14 cellular contexts compared by ENCODE assay signal in the genomic region with DNA sequence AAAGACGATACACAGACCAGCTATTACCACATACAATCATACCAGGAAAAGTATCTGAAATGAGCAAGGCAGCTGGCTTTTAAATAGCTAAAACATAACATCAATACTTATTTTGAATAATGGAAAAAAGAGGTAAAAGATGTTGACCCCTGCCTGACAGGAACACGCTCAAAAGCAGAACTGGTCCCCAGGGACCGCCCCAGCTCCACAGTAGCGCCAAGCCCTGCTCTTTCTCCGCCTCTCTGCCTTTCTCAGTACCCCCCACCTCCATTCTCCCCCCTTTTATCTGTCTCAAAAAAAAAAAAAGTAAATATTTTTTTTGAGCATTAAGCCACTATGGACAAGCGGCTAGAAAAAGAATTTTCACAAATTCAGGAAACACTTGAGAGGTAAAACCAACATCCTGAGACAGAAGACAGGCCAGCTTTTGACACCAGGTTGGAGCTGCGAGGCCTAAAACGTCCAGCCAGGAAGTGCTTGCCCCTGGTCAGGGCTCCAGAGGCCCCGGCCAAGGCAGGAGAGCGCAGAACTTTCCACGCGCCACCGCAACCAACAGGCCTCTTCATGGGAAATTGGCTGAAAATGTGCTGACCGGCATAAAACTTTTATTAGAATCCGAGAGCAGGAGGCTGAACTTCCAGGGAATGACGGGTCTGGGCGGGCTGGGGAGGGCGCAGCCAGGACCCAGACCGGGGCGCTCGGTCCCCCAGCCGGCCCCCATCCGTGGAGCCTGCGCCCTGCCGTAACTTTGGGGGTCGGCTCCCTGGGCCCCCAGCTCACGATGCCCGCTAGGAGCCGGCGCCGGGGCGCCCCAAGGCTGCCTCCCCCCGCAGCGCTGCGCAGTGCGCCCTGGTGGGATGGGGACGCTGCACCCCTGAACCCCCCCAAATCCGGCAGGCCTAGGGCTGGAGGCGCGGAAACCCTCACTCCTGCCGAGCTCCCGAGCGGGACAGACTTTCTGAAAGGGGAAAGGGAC.
DNase-seq lines count a peak whose midpoint lies in the region; ATAC-seq and TF ChIP-seq lines count a peak whose summit lies in the region.
"Had no signal": no experiment of that assay in that cellular context is flagged by ENCODE, and none has a peak within 500 bp of the region (broad histone marks: within the 10 kb centered on the region; RNA-seq: fewer than 3 reads in every experiment).

No MANE protein-coding gene starts in this region.

- no peaks in the 10 kb centered on the region for H3K36me3 Mint-ChIP-seq in nephron progenitor cell (ENCODE audit: low read depth)
- H3K36me3 Mint-ChIP-seq in T-helper 17 cell (ENCODE audit: low read depth) = no peaks in the 10 kb centered on the region
- H3K36me3 Mint-ChIP-seq: natural killer cell had no signal

- TF ChIP-seq CTCF in nephron progenitor cell (IDR thresholded peaks at IDR 0.05) = no peak
- no peak for TF ChIP-seq CTCF in ovary (IDR thresholded peaks at IDR 0.05)
- no peak for TF ChIP-seq CTCF in esophagus squamous epithelium (IDR thresholded peaks at IDR 0.05)

- no peak overlapping the region for H3K27ac ChIP-seq in BLaER1 treated with 17β-estradiol and CSF1 and Interleukin-3, amounts not matched to agents 10 nM and 100 nM
- H3K27ac ChIP-seq in ovary (no peak overlapping the region), esophagus squamous epithelium (no peak overlapping the region)
- H3K27ac ChIP-seq: epithelial cell of prostate, sigmoid colon had no signal

- H3K9me3 ChIP-seq in BLaER1 treated with 17β-estradiol and CSF1 and Interleukin-3, amounts not matched to agents 10 nM and 100 nM (replicated peaks in 1 of 11) = no peaks in the 10 kb centered on the region
- H3K9me3 ChIP-seq in ovary (no peaks in the 10 kb centered on the region), T-helper 17 cell (ENCODE audit: control insufficient read depth, low read length, poor library complexity, severe bottlenecking) (no peaks in the 10 kb centered on the region), esophagus squamous epithelium (no peaks in the 10 kb centered on the region)
- H3K9me3 ChIP-seq: sigmoid colon had no signal

- 22 to 43% (median 35%) methylated on average over 38 to 43 of the region's 43 CpGs for whole genome bisulfite sequencing in ovary, 3 donors
- WGBS in esophagus squamous epithelium, 2 donors = 32 to 37% methylated on average over 13 to 18 of the region's 43 CpGs

- no peaks in the 10 kb centered on the region; a peak in 1 of 22 replicates for H4K20me1 ChIP-seq in BLaER1 treated with 17β-estradiol and CSF1 and Interleukin-3, amounts not matched to agents 10 nM and 100 nM

- intact Hi-C loops in left cardiac atrium (cut with DNase I) = loop anchor here in 1 of 2 donors (10.0 kb wide), 1 partner anchor 315 kb away; no protein-coding TSS in a partner anchor
- intact Hi-C loops in ovary (cut with DNase I) = no loop called here
- intact Hi-C loops in esophagus squamous epithelium (cut with DNase I) = no loop called here

- H3K27me3 ChIP-seq in BLaER1 treated with 17β-estradiol and CSF1 and Interleukin-3, amounts not matched to agents 10 nM and 100 nM = peaks cover 24 to 47% (median 37%) of the 10 kb centered on the region in 11 experiments
- H3K27me3 ChIP-seq in ovary = no peaks in the 10 kb centered on the region
- H3K27me3 ChIP-seq in esophagus squamous epithelium = peaks cover 0 to 80% (median 0%) of the 10 kb centered on the region in 4 donors

- H3K4me3 Mint-ChIP-seq in nephron progenitor cell (peak overlapping the region; percentile 85), T-helper 17 cell (no peak overlapping the region)
- H3K4me3 Mint-ChIP-seq: central memory CD8-positive, alpha-beta T cell; natural killer cell had no signal

- H3K4me1 Mint-ChIP-seq in nephron progenitor cell (peaks cover 67% of the 10 kb centered on the region), T-helper 17 cell (no peaks in the 10 kb centered on the region)
- H3K4me1 Mint-ChIP-seq: central memory CD8-positive, alpha-beta T cell; natural killer cell had no signal

- H3K9me3 Mint-ChIP-seq in nephron progenitor cell = no peaks in the 10 kb centered on the region
- H3K9me3 Mint-ChIP-seq: central memory CD8-positive, alpha-beta T cell; natural killer cell had no signal

- no peak overlapping the region for H3K4me3 ChIP-seq in BLaER1 treated with 17β-estradiol and CSF1 and Interleukin-3, amounts not matched to agents 10 nM and 100 nM
- H3K4me3 ChIP-seq in ovary = no peak overlapping the region
- H3K4me3 ChIP-seq in esophagus squamous epithelium = no peak overlapping the region

- no peak for TF ChIP-seq EP300 in ovary (IDR thresholded peaks at IDR 0.05)

- no peaks in the 10 kb centered on the region for H3K36me3 ChIP-seq in BLaER1 treated with 17β-estradiol and CSF1 and Interleukin-3, amounts not matched to agents 10 nM and 100 nM
- no peaks in the 10 kb centered on the region for H3K36me3 ChIP-seq in ovary
- no peaks in the 10 kb centered on the region for H3K36me3 ChIP-seq in esophagus squamous epithelium
- H3K36me3 ChIP-seq: sigmoid colon had no signal

- DNase-seq in NCI-H2171 treated with DMSO at 0.1 percent for 48 hours (lab: John Stamatoyannopoulos, UW) = peak; percentile 64
- DNase-seq in left cardiac atrium = no peak
- DNase-seq in nephron progenitor cell = peak; percentile 45
- DNase-seq in ovary = no peak
- DNase-seq in T-helper 17 cell = no peak
- no peak for DNase-seq in esophagus squamous epithelium (lab: John Stamatoyannopoulos, UW)
- DNase-seq: activated CD4-positive, alpha-beta T cell treated with anti-CD3 and anti-CD28 coated beads, Interleukin-2, amount 50 U/mL, for 48 hours; natural killer cell; sigmoid colon; stimulated activated CD4-positive, alpha-beta T cell treated with anti-CD3 and anti-CD28 coated beads, Interleukin-4, amount 100 ng/mL, for 1 hour had no signal

- TF ChIP-seq POLR2A in ovary (IDR thresholded peaks at IDR 0.05) = no peak
- no peak for TF ChIP-seq POLR2A in esophagus squamous epithelium (IDR thresholded peaks at IDR 0.05)

- peaks cover 12 to 29% (median 25%) of the 10 kb centered on the region in 10 experiments; a peak in 19 of 20 replicates for H3K4me1 ChIP-seq in BLaER1 treated with 17β-estradiol and CSF1 and Interleukin-3, amounts not matched to agents 10 nM and 100 nM
- H3K4me1 ChIP-seq in ovary (ENCODE audit: insufficient read depth) (no peaks in the 10 kb centered on the region), esophagus squamous epithelium (no peaks in the 10 kb centered on the region)

- H3K27me3 Mint-ChIP-seq in nephron progenitor cell (ENCODE audit: low read depth, poor library complexity) (peaks cover 14% of the 10 kb centered on the region), T-helper 17 cell (peaks cover 57% of the 10 kb centered on the region)

- H3K4me2 ChIP-seq in BLaER1 treated with 17β-estradiol and CSF1 and Interleukin-3, amounts not matched to agents 10 nM and 100 nM = peak overlapping the region in 9 of 11 experiments; percentile 12 to 65 (median 37); a peak in 14 of 22 replicates

- H3K27ac Mint-ChIP-seq in nephron progenitor cell (no peak overlapping the region), T-helper 17 cell (no peak overlapping the region)
- H3K27ac Mint-ChIP-seq: natural killer cell had no signal

- ATAC-seq in left cardiac atrium (peak; percentile 38 to 60), GM18870 (IDR thresholded peaks at IDR 0.05; ENCODE audit: unreplicated experiment) (no peak), T-helper 17 cell (no peak)
- ATAC-seq: natural killer cell had no signal

- H3K9ac ChIP-seq in BLaER1 treated with 17β-estradiol and CSF1 and Interleukin-3, amounts not matched to agents 10 nM and 100 nM = no peak overlapping the region

Comparison
In these comparisons a context has a peak if more than half of its experiments do, and no peak if none do; other contexts are left out.
1. DNase-seq: peak in NCI-H2171 treated with DMSO at 0.1 percent for 48 hours (single experiment) and nephron progenitor cell (single experiment); none in left cardiac atrium (single experiment), ovary (0 of 5), T-helper 17 cell (0 of 3) and esophagus squamous epithelium (single experiment).
2. ATAC-seq: peak in left cardiac atrium (2 of 2); none in GM18870 (single experiment) and T-helper 17 cell (single experiment).